ENCODE assay signal across 20 cellular contexts in genomic region chr6:158624684-158625682, GRCh38. TPM values are rescaled to one million over a fixed set of nuclear protein-coding genes. Genes with fewer than 3 reads are reported as not detected.
A peak's percentile ranks its signal among the peaks of the same experiment; 100 is the strongest.
DNase-seq lines count a peak whose midpoint lies in the region; ATAC-seq and TF ChIP-seq lines count a peak whose summit lies in the region.
"Had no signal": no experiment of that assay in that cellular context is flagged by ENCODE, and none has a peak within 500 bp of the region (broad histone marks: within the 10 kb centered on the region; RNA-seq: fewer than 3 reads in every experiment).

No MANE protein-coding gene starts in this region.

- H3K4me1 Mint-ChIP-seq in activated CD8-positive, alpha-beta T cell treated with anti-CD3 and anti-CD28 coated beads, Interleukin-2, amount 10 ng/mL, durations not matched to agents 7 days and 5 days (ENCODE audit: low read depth) = peaks cover 16% of the 10 kb centered on the region
- peaks cover 23% of the 10 kb centered on the region for H3K4me1 Mint-ChIP-seq in activated CD8-positive, alpha-beta T cell treated with anti-CD3 and anti-CD28 coated beads for 36 hours (ENCODE audit: low read depth)
- H3K4me1 Mint-ChIP-seq in WTC11 = peaks cover 23% of the 10 kb centered on the region
- H3K4me1 Mint-ChIP-seq in glutamatergic neuron (ENCODE audit: low read depth, unreplicated experiment) = peaks cover 51% of the 10 kb centered on the region
- peaks cover 66% of the 10 kb centered on the region for H3K4me1 Mint-ChIP-seq in stimulated activated effector memory CD8-positive, alpha-beta T cell treated with anti-CD3 and anti-CD28 coated beads, Interleukin-12 subunit alpha, Interleukin-12 subunit beta, amount 100 ng/mL, for 72 hours
- H3K4me1 Mint-ChIP-seq in neural progenitor cell = peaks cover 14% of the 10 kb centered on the region

- H3K9me3 Mint-ChIP-seq in activated CD8-positive, alpha-beta T cell treated with anti-CD3 and anti-CD28 coated beads, Interleukin-2, amount 10 ng/mL, durations not matched to agents 7 days and 5 days (ENCODE audit: insufficient read depth) = no peaks in the 10 kb centered on the region
- no peaks in the 10 kb centered on the region for H3K9me3 Mint-ChIP-seq in activated CD8-positive, alpha-beta T cell treated with anti-CD3 and anti-CD28 coated beads for 36 hours
- H3K9me3 Mint-ChIP-seq in WTC11 = peaks cover 5% of the 10 kb centered on the region
- peaks cover 24% of the 10 kb centered on the region for H3K9me3 Mint-ChIP-seq in glutamatergic neuron (ENCODE audit: unreplicated experiment)
- H3K9me3 Mint-ChIP-seq in stimulated activated effector memory CD8-positive, alpha-beta T cell treated with anti-CD3 and anti-CD28 coated beads, Interleukin-12 subunit alpha, Interleukin-12 subunit beta, amount 100 ng/mL, for 72 hours = no peaks in the 10 kb centered on the region
- no peaks in the 10 kb centered on the region for H3K9me3 Mint-ChIP-seq in neural progenitor cell
- H3K9me3 Mint-ChIP-seq: activated T-helper 1 cell treated with anti-CD3 and anti-CD28 coated beads, Interleukin-12 subunit alpha, Interleukin-12 subunit beta, Interleukin-2, Interleukin-4 antibody, amounts not matched to agents 30 ng/mL and 10 ng/mL and 1 ng/mL, durations not matched to agents 14 hours and 24 hours and 36 hours had no signal

- ATAC-seq in activated CD8-positive, alpha-beta T cell treated with anti-CD3 and anti-CD28 coated beads, Interleukin-2, amount 10 ng/mL, durations not matched to agents 7 days and 5 days = no peak
- no peak for ATAC-seq in activated CD8-positive, alpha-beta T cell treated with anti-CD3 and anti-CD28 coated beads for 36 hours
- no peak for ATAC-seq in WTC11
- no peak for ATAC-seq in stimulated activated effector memory CD8-positive, alpha-beta T cell treated with anti-CD3 and anti-CD28 coated beads, Interleukin-12 subunit alpha, Interleukin-12 subunit beta, amount 100 ng/mL, for 72 hours
- ATAC-seq: left lobe of liver had no signal

- H3K27ac ChIP-seq in neural progenitor cell = no peak overlapping the region
- H3K27ac ChIP-seq: C4-2B had no signal

- H2AFZ ChIP-seq in neural progenitor cell (replicated peaks) = no peak overlapping the region

- no peaks in the 10 kb centered on the region for H3F3A ChIP-seq in neural progenitor cell (ENCODE audit: low read depth)

- H3K36me3 ChIP-seq in neural progenitor cell = no peaks in the 10 kb centered on the region
- H3K36me3 ChIP-seq: uterus had no signal

- no peaks in the 10 kb centered on the region for H3K4me1 ChIP-seq in neural progenitor cell
- H3K4me1 ChIP-seq: uterus had no signal

- H3K27ac Mint-ChIP-seq in activated CD8-positive, alpha-beta T cell treated with anti-CD3 and anti-CD28 coated beads, Interleukin-2, amount 10 ng/mL, durations not matched to agents 7 days and 5 days = peak overlapping the region; percentile 30
- no peak overlapping the region for H3K27ac Mint-ChIP-seq in activated CD8-positive, alpha-beta T cell treated with anti-CD3 and anti-CD28 coated beads for 36 hours
- H3K27ac Mint-ChIP-seq in WTC11 (peak overlapping the region; percentile 81; the same call in 1 of the 2 replicates), glutamatergic neuron (ENCODE audit: unreplicated experiment) (peak overlapping the region; percentile 84), neural progenitor cell (no peak overlapping the region)
- H3K27ac Mint-ChIP-seq in stimulated activated effector memory CD8-positive, alpha-beta T cell treated with anti-CD3 and anti-CD28 coated beads, Interleukin-12 subunit alpha, Interleukin-12 subunit beta, amount 100 ng/mL, for 72 hours = peak overlapping the region; percentile 84
- H3K27ac Mint-ChIP-seq: activated T-helper 1 cell treated with anti-CD3 and anti-CD28 coated beads, Interleukin-12 subunit alpha, Interleukin-12 subunit beta, Interleukin-2, Interleukin-4 antibody, amounts not matched to agents 30 ng/mL and 10 ng/mL and 1 ng/mL, durations not matched to agents 14 hours and 24 hours and 36 hours had no signal

- no peaks in the 10 kb centered on the region for H3K27me3 ChIP-seq in neural progenitor cell
- H3K27me3 ChIP-seq: adrenal gland, uterus had no signal

- no peaks in the 10 kb centered on the region for H3K27me3 Mint-ChIP-seq in activated CD8-positive, alpha-beta T cell treated with anti-CD3 and anti-CD28 coated beads, Interleukin-2, amount 10 ng/mL, durations not matched to agents 7 days and 5 days (ENCODE audit: low read depth)
- H3K27me3 Mint-ChIP-seq in activated CD8-positive, alpha-beta T cell treated with anti-CD3 and anti-CD28 coated beads for 36 hours = no peaks in the 10 kb centered on the region
- no peaks in the 10 kb centered on the region for H3K27me3 Mint-ChIP-seq in WTC11 (ENCODE audit: low read depth)
- peaks cover 17% of the 10 kb centered on the region for H3K27me3 Mint-ChIP-seq in glutamatergic neuron (ENCODE audit: unreplicated experiment)
- peaks cover 2% of the 10 kb centered on the region for H3K27me3 Mint-ChIP-seq in neural progenitor cell (ENCODE audit: insufficient read depth, low read depth)

- no peak overlapping the region for H3K9ac ChIP-seq in neural progenitor cell

- H3K36me3 Mint-ChIP-seq in activated CD8-positive, alpha-beta T cell treated with anti-CD3 and anti-CD28 coated beads, Interleukin-2, amount 10 ng/mL, durations not matched to agents 7 days and 5 days (ENCODE audit: low read depth) = peaks cover 54% of the 10 kb centered on the region
- H3K36me3 Mint-ChIP-seq in activated CD8-positive, alpha-beta T cell treated with anti-CD3 and anti-CD28 coated beads for 36 hours (ENCODE audit: low read depth) = peaks cover 34% of the 10 kb centered on the region
- H3K36me3 Mint-ChIP-seq in WTC11 = peaks cover 46% of the 10 kb centered on the region
- H3K36me3 Mint-ChIP-seq in glutamatergic neuron (ENCODE audit: unreplicated experiment) = peaks cover 3% of the 10 kb centered on the region
- H3K36me3 Mint-ChIP-seq in stimulated activated effector memory CD8-positive, alpha-beta T cell treated with anti-CD3 and anti-CD28 coated beads, Interleukin-12 subunit alpha, Interleukin-12 subunit beta, amount 100 ng/mL, for 72 hours = peaks cover 92% of the 10 kb centered on the region
- peaks cover 37% of the 10 kb centered on the region for H3K36me3 Mint-ChIP-seq in neural progenitor cell

- CTCF ChIA-PET in activated CD8-positive, alpha-beta T cell treated with anti-CD3 and anti-CD28 coated beads, Interleukin-2, amount 10 ng/mL, durations not matched to agents 7 days and 5 days (lab: Charles Lee) = interaction anchor here (0.8 kb wide), 1 partner anchor 411 kb away, joined by 3 read pairs; no protein-coding TSS in a partner anchor
- CTCF ChIA-PET in activated CD8-positive, alpha-beta T cell treated with anti-CD3 and anti-CD28 coated beads for 36 hours (lab: Charles Lee) = interaction anchor here (1.0 kb wide), 1 partner anchor 411 kb away, joined by 4 read pairs; no protein-coding TSS in a partner anchor
- CTCF ChIA-PET in WTC11 (lab: Charles Lee) = no interaction called here

- TF ChIP-seq CTCF in activated CD8-positive, alpha-beta T cell treated with anti-CD3 and anti-CD28 coated beads for 36 hours (IDR thresholded peaks at IDR 0.05) = no peak
- TF ChIP-seq CTCF in WTC11 (IDR thresholded peaks at IDR 0.05) (no peak), glutamatergic neuron (IDR thresholded peaks at IDR 0.05; ENCODE audit: partially characterized antibody, unreplicated experiment) (no peak), neural progenitor cell (IDR thresholded peaks at IDR 0.05) (no peak)

- intact Hi-C loops in activated CD8-positive, alpha-beta T cell treated with anti-CD3 and anti-CD28 coated beads for 36 hours (cut with micrococcal nuclease) = no loop called here

- H4K20me1 ChIP-seq in neural progenitor cell (ENCODE audit: low read depth) = peaks cover 13% of the 10 kb centered on the region

- no peak overlapping the region for H3K4me3 ChIP-seq in neural progenitor cell
- H3K4me3 ChIP-seq: adrenal gland, uterus had no signal

- H3K4me3 Mint-ChIP-seq in activated CD8-positive, alpha-beta T cell treated with anti-CD3 and anti-CD28 coated beads, Interleukin-2, amount 10 ng/mL, durations not matched to agents 7 days and 5 days = no peak overlapping the region
- H3K4me3 Mint-ChIP-seq in activated CD8-positive, alpha-beta T cell treated with anti-CD3 and anti-CD28 coated beads for 36 hours = no peak overlapping the region
- H3K4me3 Mint-ChIP-seq in WTC11 (no peak overlapping the region), glutamatergic neuron (ENCODE audit: unreplicated experiment) (peak overlapping the region; percentile 7), neural progenitor cell (no peak overlapping the region)
- no peak overlapping the region for H3K4me3 Mint-ChIP-seq in stimulated activated effector memory CD8-positive, alpha-beta T cell treated with anti-CD3 and anti-CD28 coated beads, Interleukin-12 subunit alpha, Interleukin-12 subunit beta, amount 100 ng/mL, for 72 hours
- H3K4me3 Mint-ChIP-seq: activated T-helper 1 cell treated with anti-CD3 and anti-CD28 coated beads, Interleukin-12 subunit alpha, Interleukin-12 subunit beta, Interleukin-2, Interleukin-4 antibody, amounts not matched to agents 30 ng/mL and 10 ng/mL and 1 ng/mL, durations not matched to agents 14 hours and 24 hours and 36 hours had no signal

- no peaks in the 10 kb centered on the region for H3K9me3 ChIP-seq in neural progenitor cell (ENCODE audit: low read depth)
- H3K9me3 ChIP-seq: adrenal gland, uterus had no signal

- no peaks in the 10 kb centered on the region for H3K79me2 ChIP-seq in neural progenitor cell (ENCODE audit: low read depth)

- no peak for DNase-seq in activated CD8-positive, alpha-beta T cell treated with anti-CD3 and anti-CD28 coated beads, Interleukin-2, amount 10 ng/mL, durations not matched to agents 7 days and 5 days
- no peak for DNase-seq in activated CD8-positive, alpha-beta T cell treated with anti-CD3 and anti-CD28 coated beads for 36 hours
- no peak for DNase-seq in WTC11 (ENCODE audit: low spot score)
- no peak for DNase-seq in glutamatergic neuron
- no peak for DNase-seq in stimulated activated effector memory CD8-positive, alpha-beta T cell treated with anti-CD3 and anti-CD28 coated beads, Interleukin-12 subunit alpha, Interleukin-12 subunit beta, amount 100 ng/mL, for 72 hours (ENCODE audit: low spot score in 2 of 2)
- DNase-seq in effector CD4-positive, alpha-beta T cell = no peak
- no peak for DNase-seq in neural progenitor cell (ENCODE audit: low spot score)
- no peak for DNase-seq in NCI-H446 treated with DMSO at 0.1 percent for 48 hours (lab: John Stamatoyannopoulos, UW)
- DNase-seq: activated CD4-positive, CD25-positive, alpha-beta regulatory T cell treated with anti-CD3 and anti-CD28 coated beads, Interleukin-2, amount 50 U/mL, for 72 hours; NCI-H1417 treated with DMSO at 0.1 percent for 48 hours; NCI-H2227 treated with DMSO at 0.1 percent for 48 hours; SHP77 treated with DMSO at 0.1 percent for 48 hours; stimulated activated CD4-positive, alpha-beta T cell treated with anti-CD3 and anti-CD28 coated beads, Interleukin-12 subunit alpha, Interleukin-12 subunit beta, amount 100 ng/mL, for 4 hours; stimulated activated naive CD4-positive, alpha-beta T cell treated with Interleukin-2 at 50 U/mL for 16 hours; T-helper 2 cell had no signal

- no peak overlapping the region for H3K4me2 ChIP-seq in neural progenitor cell

- POLR2A ChIA-PET in activated CD8-positive, alpha-beta T cell treated with anti-CD3 and anti-CD28 coated beads, Interleukin-2, amount 10 ng/mL, durations not matched to agents 7 days and 5 days (lab: Charles Lee) = no interaction called here
- POLR2A ChIA-PET in activated CD8-positive, alpha-beta T cell treated with anti-CD3 and anti-CD28 coated beads for 36 hours (lab: Charles Lee) = no interaction called here
- POLR2A ChIA-PET in WTC11 (lab: Charles Lee) = no interaction called here

RNA-seq across cellular contexts. Expression of gene DYNLT1, which starts 19.6 kb away (rescaled TPM):
- total RNA-seq in activated CD8-positive, alpha-beta T cell treated with anti-CD3 and anti-CD28 coated beads, Interleukin-2, amount 10 ng/mL, durations not matched to agents 7 days and 5 days = 10 to 100 TPM; 79.0 to 86.4 TPM
- 10 to 100 TPM; 94.3 to 98.3 TPM for total RNA-seq in activated CD8-positive, alpha-beta T cell treated with anti-CD3 and anti-CD28 coated beads for 36 hours
- total RNA-seq in WTC11 (2021) (79.0 to 98.1 TPM (median 91.8 TPM) in 3 replicates), glutamatergic neuron (ENCODE audit: unreplicated experiment) (261 TPM), neural progenitor cell (ENCODE audit: low replicate concordance) (71.1 and 82.8 TPM in 2 replicates)

RNA-seq across cellular contexts. Expression of gene SYTL3, which starts 24.9 kb away (rescaled TPM):
- total RNA-seq in activated CD8-positive, alpha-beta T cell treated with anti-CD3 and anti-CD28 coated beads, Interleukin-2, amount 10 ng/mL, durations not matched to agents 7 days and 5 days = 10 to 100 TPM; 43.5 to 48.3 TPM
- total RNA-seq in activated CD8-positive, alpha-beta T cell treated with anti-CD3 and anti-CD28 coated beads for 36 hours = 100 to 1,000 TPM; 151 to 163 TPM
- total RNA-seq in WTC11 (2021) (0.27 to 0.39 TPM (median 0.28 TPM) in 3 replicates), glutamatergic neuron (ENCODE audit: unreplicated experiment) (2.8 TPM), neural progenitor cell (ENCODE audit: low replicate concordance) (0.25 TPM in 1 of 2 replicates, not detected in the other)

Comparison
In these comparisons a context has a peak if more than half of its experiments do, and no peak if none do; other contexts are left out.
1. H3K27ac Mint-ChIP-seq: peak in activated CD8-positive, alpha-beta T cell treated with anti-CD3 and anti-CD28 coated beads, Interleukin-2, amount 10 ng/mL, durations not matched to agents 7 days and 5 days (single experiment), WTC11 (single experiment), glutamatergic neuron (single experiment) and stimulated activated effector memory CD8-positive, alpha-beta T cell treated with anti-CD3 and anti-CD28 coated beads, Interleukin-12 subunit alpha, Interleukin-12 subunit beta, amount 100 ng/mL, for 72 hours (single experiment); none in activated CD8-positive, alpha-beta T cell treated with anti-CD3 and anti-CD28 coated beads for 36 hours (single experiment) and neural progenitor cell (single experiment).
2. RNA of gene SYTL3, which starts 24.9 kb away (total RNA-seq): 151 to 163 TPM in activated CD8-positive, alpha-beta T cell treated with anti-CD3 and anti-CD28 coated beads for 36 hours and 43.5 to 48.3 TPM in activated CD8-positive, alpha-beta T cell treated with anti-CD3 and anti-CD28 coated beads, Interleukin-2, amount 10 ng/mL, durations not matched to agents 7 days and 5 days; 2.8 TPM in glutamatergic neuron (single experiment), 0.27 to 0.39 TPM in WTC11 and 0.25 TPM in neural progenitor cell; every median in the first group is over 10 times any median in the second.